Comparison of ENCODE assay signal across 8 cellular contexts in genomic region chr15:49620658-49621326, GRCh38. TPM values are rescaled to one million over a fixed set of nuclear protein-coding genes. Genes with fewer than 3 reads are reported as not detected.
A peak's percentile ranks its signal among the peaks of the same experiment; 100 is the strongest.
DNase-seq lines count a peak whose midpoint lies in the region; ATAC-seq, FAIRE-seq and TF ChIP-seq lines count a peak whose summit lies in the region.

A gene with protein sequence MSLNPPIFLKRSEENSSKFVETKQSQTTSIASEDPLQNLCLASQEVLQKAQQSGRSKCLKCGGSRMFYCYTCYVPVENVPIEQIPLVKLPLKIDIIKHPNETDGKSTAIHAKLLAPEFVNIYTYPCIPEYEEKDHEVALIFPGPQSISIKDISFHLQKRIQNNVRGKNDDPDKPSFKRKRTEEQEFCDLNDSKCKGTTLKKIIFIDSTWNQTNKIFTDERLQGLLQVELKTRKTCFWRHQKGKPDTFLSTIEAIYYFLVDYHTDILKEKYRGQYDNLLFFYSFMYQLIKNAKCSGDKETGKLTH (plus strand): TSS chr15:49621048. CDS start chr15:49625168, 4,120 bp downstream.
A gene with protein sequence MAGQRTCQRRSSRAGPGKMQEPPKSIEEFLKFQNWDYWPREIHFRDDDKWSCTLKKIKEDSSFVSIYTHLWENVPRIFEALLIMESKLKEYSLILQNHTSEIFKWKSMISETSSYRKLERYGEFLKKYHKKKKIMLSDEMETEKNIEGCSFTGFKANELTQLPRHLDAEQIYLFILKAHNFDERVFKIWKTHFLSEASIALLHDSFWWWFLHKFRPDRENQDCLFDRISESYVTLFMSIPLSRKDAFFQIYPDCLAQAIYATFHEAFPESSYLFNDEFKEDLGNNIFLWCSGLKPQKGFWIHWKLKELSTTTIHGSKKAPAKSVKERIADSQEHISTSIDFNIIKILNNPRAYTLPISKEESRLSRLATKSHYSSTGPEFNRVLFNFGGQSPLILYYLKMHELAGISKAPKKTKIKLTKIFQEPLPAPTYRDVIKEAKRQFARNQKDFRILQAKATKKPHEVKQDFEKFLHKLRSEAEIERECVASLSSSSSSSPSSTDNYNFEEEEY (minus strand): TSS chr15:49620818. CDS start chr15:49615171, 5,647 bp downstream.

- H3K27ac ChIP-seq in adrenal gland: peak within 1 kb of the TSS; percentile 55 to 96 (median 86)
- H3K27ac ChIP-seq in heart right ventricle: peak within 1 kb of the TSS; percentile 83 to 96 (median 94)
- H3K27ac ChIP-seq in upper lobe of left lung: peak within 1 kb of the TSS; percentile 87 to 94 (median 93)

- ATAC-seq in HG02840 (IDR thresholded peaks at IDR 0.05; ENCODE audit: low FRiP score, unreplicated experiment) (peak; percentile 99), heart right ventricle (peak; percentile 99 to 100 (median 100)), upper lobe of left lung (ENCODE audit: low FRiP score in 2 of 2) (peak; percentile 99 to 100)

- DNase-seq in GM12892 (ENCODE audit: insufficient read length): peak; percentile 63
- peak; percentile 96 for DNase-seq in NCI-H1436 (lab: John Stamatoyannopoulos, UW)
- DNase-seq in SW480 (ENCODE audit: low spot score): peak; percentile 95
- DNase-seq in adrenal gland: peak; percentile 95 to 99 (median 98)
- DNase-seq in heart right ventricle: peak; percentile 96 to 98
- DNase-seq in posterior cingulate gyrus: peak; percentile 85 to 98 (median 92)
- DNase-seq in upper lobe of left lung: peak; percentile 98

- TF ChIP-seq EP300 in upper lobe of left lung (IDR thresholded peaks at IDR 0.05): peak in 1 of 4 donors; percentile 83

- FAIRE-seq in GM12892 (lab: Jason Lieb, UNC): peak; percentile 92

- peak within 1 kb of the TSS; percentile 13 to 67 (median 30) for H3K4me3 ChIP-seq in adrenal gland
- peak within 1 kb of the TSS; percentile 67 to 92 (median 80) for H3K4me3 ChIP-seq in heart right ventricle
- peak within 1 kb of the TSS; percentile 70 to 87 (median 75) for H3K4me3 ChIP-seq in upper lobe of left lung

- intact Hi-C loops in adrenal gland (cut with DNase I) (no loop called here), heart right ventricle (cut with DNase I) (loop anchor here in 7 of 10 donors (1.0 to 10.0 kb wide), 12 partner anchors 193 to 746 kb away; partner anchors contain the start of genes EID1 (in 2 of the 7), COPS2 (in 1 of the 7) and FGF7 (in 1 of the 7)), posterior cingulate gyrus (cut with DNase I) (loop anchor here (5.0 kb wide), 1 partner anchor 282 kb away; no protein-coding TSS in a partner anchor)

- H3K36me3 ChIP-seq in adrenal gland (replicated peaks in 1 of 2): no peaks in the 10 kb centered on the region
- peaks cover 0 to 17% (median 12%) of the 10 kb centered on the region in 9 donors for H3K36me3 ChIP-seq in heart right ventricle
- H3K36me3 ChIP-seq in upper lobe of left lung: peaks cover 3 to 8% (median 6%) of the 10 kb centered on the region in 4 donors

- peak in 1 of 6 experiments; percentile 27 for TF ChIP-seq CTCF in adrenal gland (IDR thresholded peaks at IDR 0.05)
- peak in 1 of 9 donors; percentile 12 for TF ChIP-seq CTCF in heart right ventricle (IDR thresholded peaks at IDR 0.05)
- peak in 3 of 6 experiments; percentile 10 to 45 (median 11) for TF ChIP-seq CTCF in upper lobe of left lung (IDR thresholded peaks at IDR 0.05)

- peak; percentile 93 for TF ChIP-seq POLR2A in GM12892 (IDR thresholded peaks at IDR 0.05; ENCODE audit: low read depth, low read length)
- TF ChIP-seq POLR2A in adrenal gland (IDR thresholded peaks at IDR 0.05): peak; percentile 80 to 92
- TF ChIP-seq POLR2A in upper lobe of left lung (IDR thresholded peaks at IDR 0.05): peak in 3 of 4 donors; percentile 61 to 96 (median 90)

- peaks cover 0 to 10% (median 0%) of the 10 kb centered on the region in 3 donors for H3K9me3 ChIP-seq in adrenal gland (replicated peaks in 1 of 3)
- H3K9me3 ChIP-seq in heart right ventricle: peaks cover 0 to 25% (median 12%) of the 10 kb centered on the region in 11 donors
- peaks cover 0 to 8% (median 6%) of the 10 kb centered on the region in 4 donors for H3K9me3 ChIP-seq in upper lobe of left lung

- H3K4me1 ChIP-seq in adrenal gland (replicated peaks in 1 of 2) (peaks cover 15 to 21% of the 10 kb centered on the region in 2 donors), heart right ventricle (peaks cover 0 to 34% (median 21%) of the 10 kb centered on the region in 9 donors), upper lobe of left lung (peaks cover 10 to 23% (median 19%) of the 10 kb centered on the region in 4 donors)

- WGBS in adrenal gland, 4 donors: 0 to 1% (median 0%) methylated on average over 30 to 59 of the region's 59 CpGs
- WGBS in heart right ventricle, 2 donors: 0% methylated on average over 59 of the region's 59 CpGs
- WGBS in upper lobe of left lung, 2 donors: 0% methylated on average over 17 to 35 of the region's 59 CpGs

- H3K27me3 ChIP-seq in adrenal gland: no peaks in the 10 kb centered on the region
- H3K27me3 ChIP-seq in heart right ventricle: no peaks in the 10 kb centered on the region
- no peaks in the 10 kb centered on the region for H3K27me3 ChIP-seq in upper lobe of left lung

RNA-seq across cellular contexts. Expression of the first gene that starts in this region (rescaled TPM):
- polyA plus RNA-seq in GM12892 (2012; ENCODE audit: missing spikeins): 25.1 TPM
- total RNA-seq in adrenal gland (10 to 100 TPM; 11.7 to 45.7 (median 21.3) TPM), heart right ventricle (10 to 100 TPM; 14.8 to 23.2 (median 17.7) TPM), upper lobe of left lung (10 to 100 TPM in 5 of 6 donors, 1 to 10 TPM in 1; 4.1 to 32.2 (median 18.7) TPM)
- polyA plus RNA-seq in adrenal gland (10 to 100 TPM; 22.7 to 33.5 (median 25.1) TPM), heart right ventricle (10 to 100 TPM; 11.4 to 13.7 TPM)

RNA-seq across cellular contexts. Expression of the second gene that starts in this region (rescaled TPM):
- polyA plus RNA-seq in GM12892 (2012; ENCODE audit: missing spikeins): 10.6 TPM
- total RNA-seq in adrenal gland (10 to 100 TPM in 4 of 8 donors, 1 to 10 TPM in 4; 1.4 to 20.4 (median 10.3) TPM), heart right ventricle (10 to 100 TPM; 10.3 to 22.8 (median 14.6) TPM), upper lobe of left lung (10 to 100 TPM in 2 of 6 donors, 1 to 10 TPM in 3, not detected in 1; 2.6 to 25.1 (median 2.9) TPM)
- polyA plus RNA-seq in adrenal gland (1 to 10 TPM; 6.8 to 7.5 (median 7.3) TPM), heart right ventricle (1 to 10 TPM; 5.1 to 6.6 TPM)

Comparison
In these comparisons a context has a peak if more than half of its experiments do, and no peak if none do; other contexts are left out.
1. Peak in every context shown above with its lines: DNase-seq, ATAC-seq, H3K4me3 ChIP-seq and H3K27ac ChIP-seq.
2. H3K4me3 ChIP-seq: peak in every context shown above with its lines; median percentile 80 in heart right ventricle; 75 in upper lobe of left lung; 30 in adrenal gland.
3. intact Hi-C loops: an anchor here in heart right ventricle (1.0 to 10.0 kb wide) and posterior cingulate gyrus (5.0 kb wide); none called in adrenal gland.